8 cellular contexts compared by ENCODE assay signal in the genomic region with DNA sequence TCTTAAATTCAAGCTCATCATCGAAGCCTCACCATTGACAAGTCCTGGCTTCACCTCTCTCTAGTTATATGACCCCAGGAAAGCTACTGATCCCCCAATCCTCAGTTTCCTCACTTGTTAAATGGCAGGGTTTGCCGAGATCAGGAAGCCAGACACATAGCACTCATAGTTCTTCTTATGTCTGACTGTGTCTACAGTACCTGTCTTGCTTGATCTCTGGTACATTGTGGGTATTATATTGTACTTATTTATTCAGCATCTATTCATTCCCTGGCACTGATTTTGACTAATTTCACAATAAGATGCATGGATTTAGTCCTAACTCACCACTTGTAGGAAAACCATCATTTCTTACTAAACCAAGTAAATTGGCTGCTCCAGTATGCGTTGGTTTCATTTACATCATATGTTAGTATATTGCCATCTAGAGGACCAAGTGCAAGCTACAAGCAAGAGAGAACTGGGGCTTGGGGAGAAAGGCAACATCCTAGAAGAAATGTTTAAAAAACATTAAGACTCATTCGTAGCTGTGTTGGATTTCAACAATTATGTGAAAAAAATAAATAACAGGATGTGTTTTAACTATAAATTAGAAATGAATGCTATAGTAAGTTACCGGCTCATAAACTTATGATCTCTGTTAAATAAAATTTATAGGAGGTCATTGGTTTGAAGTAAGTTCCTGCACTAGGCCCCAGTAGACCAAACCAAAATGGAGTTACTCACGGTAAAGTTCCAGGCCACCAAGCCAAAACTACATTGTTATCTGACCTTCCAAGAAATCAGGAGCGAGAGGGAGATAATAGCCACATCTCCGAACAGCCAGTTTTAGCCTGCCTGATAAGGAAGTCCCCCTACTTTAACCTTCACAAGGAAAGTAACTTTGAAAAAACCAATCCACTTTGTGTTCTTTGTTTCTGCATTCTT. TPM values are rescaled to one million over a fixed set of nuclear protein-coding genes. Genes with fewer than 3 reads are reported as not detected.
DNase-seq lines count a peak whose midpoint lies in the region; TF ChIP-seq lines count a peak whose summit lies in the region.
"Not testable (repeated sequence)": the region's sequence is repeated elsewhere in the genome, so short reads cannot be mapped to it uniquely, and the experiment has no call there.

No MANE protein-coding gene starts in this region.

- H3K27ac ChIP-seq in 22Rv1, ovary: not testable (repeated sequence)
- peak overlapping the region in 13 of 59 donors; percentile 17 to 69 (median 42) for H3K27ac ChIP-seq in dorsolateral prefrontal cortex

- H3K4me3 ChIP-seq in WI38 (ENCODE audit: low read depth, low read length); dorsolateral prefrontal cortex; ovary: not testable (repeated sequence)

- TF ChIP-seq RAD21 in Ishikawa (IDR thresholded peaks at IDR 0.05; ENCODE audit: low read depth), result peak; percentile 58

- CTCF ChIA-PET in GM10248 (lab: Yijun Ruan, JAX), result interaction anchor here (0.9 to 1.9 kb wide), 2 partner anchors 268 to 272 kb away, joined by 3 to 8 read pairs; no protein-coding TSS in a partner anchor

- H3K4me1 ChIP-seq in ovary (ENCODE audit: insufficient read depth), result not testable (repeated sequence)

- H3K27me3 ChIP-seq in dorsolateral prefrontal cortex, ovary: not testable (repeated sequence)

- H3K9me3 ChIP-seq in ovary, result not testable (repeated sequence)

- TF ChIP-seq CTCF in 22Rv1 (IDR thresholded peaks at IDR 0.05) (peak; percentile 54), GM10248 (IDR thresholded peaks at IDR 0.05; ENCODE audit: control extremely low read depth, extremely low read depth, low read depth, missing control alignments) (peak; percentile 35), WI38 (IDR thresholded peaks at IDR 0.05; ENCODE audit: low read depth, low read length) (peak; percentile 36; the same call in 1 of the 2 replicates), dorsolateral prefrontal cortex (IDR thresholded peaks at IDR 0.05 in 54 of 56, conservative IDR thresholded peaks at IDR 0.05 in 2 of 56; ENCODE audit: low read depth in 1 of 56, partially characterized antibody in 56 of 56) (peak; percentile 44 to 86 (median 73)), ovary (IDR thresholded peaks at IDR 0.05) (peak in 2 of 3 donors; percentile 24 to 39)

- intact Hi-C loops in dorsolateral prefrontal cortex (cut with DNase I); ovary (cut with DNase I): not testable (repeated sequence)

- not testable (repeated sequence) for DNase-seq in GM10248 (ENCODE audit: extremely low spot score); ovary
- DNase-seq in NOMO-1 treated with DMSO at 0.1 percent for 48 hours (lab: John Stamatoyannopoulos, UW; ENCODE audit: unreplicated experiment) (peak; percentile 45), dorsolateral prefrontal cortex (peak in 1 of 10 donors; percentile 13), iPS-NIHi11 (ENCODE audit: low spot score) (peak; percentile 5)

- POLR2A ChIA-PET in GM10248 (lab: Yijun Ruan, JAX), result not testable (repeated sequence)

- H3K36me3 ChIP-seq in ovary, result not testable (repeated sequence)

- TF ChIP-seq POLR2A in ovary (IDR thresholded peaks at IDR 0.05), result not testable (repeated sequence)

- WGBS in ovary, 3 donors, result 26 to 39% (median 32%) methylated on average over 7 to 8 of the region's 8 CpGs

- not testable (repeated sequence) for TF ChIP-seq EP300 in Ishikawa (IDR thresholded peaks at IDR 0.05; ENCODE audit: borderline replicate concordance); ovary (IDR thresholded peaks at IDR 0.05)

RNA-seq across cellular contexts. Expression of a gene that starts 36.7 kb away (rescaled TPM):
- total RNA-seq in dorsolateral prefrontal cortex (10 to 100 TPM; 18.0 to 55.7 (median 33.4) TPM), ovary (10 to 100 TPM; 16.7 to 31.7 (median 24.7) TPM)
- 10 to 100 TPM in 1 of 2 donors, 1 to 10 TPM in 1; 5.8 to 11.5 TPM for polyA plus RNA-seq in ovary

RNA-seq across cellular contexts. Expression of a gene that starts 59.1 kb away (rescaled TPM):
- total RNA-seq in dorsolateral prefrontal cortex, result 10 to 100 TPM; 13.1 to 43.0 (median 28.2) TPM
- 10 to 100 TPM in 2 of 7 donors, 1 to 10 TPM in 5; 4.1 to 11.7 (median 7.2) TPM for total RNA-seq in ovary
- 1 to 10 TPM; 4.7 to 7.4 TPM for polyA plus RNA-seq in ovary
